Comparison of ENCODE assay signal across 12 cellular contexts in the genomic region with DNA sequence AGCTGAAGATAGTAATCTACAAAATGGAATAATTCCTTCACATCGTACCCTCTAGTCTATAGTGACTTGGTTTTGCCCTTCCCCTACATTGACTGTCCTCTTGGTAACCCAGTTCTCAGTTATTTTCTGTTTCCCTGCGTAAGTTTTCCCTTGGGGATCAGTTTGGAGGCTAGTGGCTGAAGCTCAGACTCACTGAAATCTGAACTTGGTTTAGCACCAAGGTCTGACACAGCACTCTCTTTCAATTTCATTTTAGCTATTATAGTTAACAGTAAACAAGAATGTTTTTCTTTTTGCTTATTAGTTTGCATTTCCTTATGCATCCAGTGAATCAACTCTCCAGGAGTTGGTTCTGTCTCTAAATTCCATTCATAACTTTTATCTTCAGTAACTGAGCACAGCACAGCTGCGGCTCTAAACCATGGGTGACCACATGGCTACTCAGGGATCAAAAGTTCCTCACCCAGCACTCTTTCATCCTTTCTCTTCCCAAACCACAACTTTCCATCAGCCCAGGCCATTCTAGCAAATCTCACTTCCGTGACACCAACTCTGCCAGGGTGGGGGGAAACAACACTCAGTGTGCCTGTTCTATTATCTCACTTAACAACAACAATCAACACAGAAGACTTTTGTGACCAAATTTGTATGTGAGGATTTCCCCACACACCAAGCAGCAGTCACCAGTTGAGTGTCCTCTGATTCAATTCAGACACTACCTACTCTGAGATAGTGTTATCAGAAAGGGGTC. TPM values are rescaled to one million over a fixed set of nuclear protein-coding genes. Genes with fewer than 3 reads are reported as not detected.
DNase-seq lines count a peak whose midpoint lies in the region; ATAC-seq and TF ChIP-seq lines count a peak whose summit lies in the region.
"Had no signal": no experiment of that assay in that cellular context is flagged by ENCODE, and none has a peak within 500 bp of the region (broad histone marks: within the 10 kb centered on the region; RNA-seq: fewer than 3 reads in every experiment).

No MANE protein-coding gene starts in this region.

- 69% methylated on average over 4 of the region's 4 CpGs for WGBS in mammary epithelial cell (ENCODE audit: low coverage, missing lambda C conversion rate)

- H3K79me2 ChIP-seq in KMS-11 (ENCODE audit: insufficient read depth, low read depth) (no peaks in the 10 kb centered on the region), mammary epithelial cell (ENCODE audit: insufficient read depth, low read length) (no peaks in the 10 kb centered on the region)

- no peaks in the 10 kb centered on the region for H4K20me1 ChIP-seq in KMS-11 (ENCODE audit: insufficient read depth)
- no peaks in the 10 kb centered on the region for H4K20me1 ChIP-seq in mammary epithelial cell (ENCODE audit: insufficient read depth, low read length)

- H3K9ac ChIP-seq in KMS-11, result no peak overlapping the region
- H3K9ac ChIP-seq in mammary epithelial cell (ENCODE audit: insufficient read depth, low read length), result no peak overlapping the region

- peaks cover 7 to 11% of the 10 kb centered on the region in 2 donors for H3K27me3 Mint-ChIP-seq in natural killer cell treated with Interleukin-12 subunit alpha and Interleukin-12 subunit beta and Interleukin-15 and Interleukin-18, amount 100 ng/mL, for 72 hours
- peaks cover 9 to 14% of the 10 kb centered on the region in 2 donors for H3K27me3 Mint-ChIP-seq in natural killer cell (ENCODE audit: low read depth in 2 of 2)

- H2AFZ ChIP-seq in KMS-11 (ENCODE audit: low read depth) (peak overlapping the region; percentile 31; the same call in 1 of the 2 replicates), mammary epithelial cell (ENCODE audit: low read depth, low read length) (no peak overlapping the region)

- no peaks in the 10 kb centered on the region for H3K27me3 ChIP-seq in KMS-11 (ENCODE audit: insufficient read depth, low read depth)
- H3K27me3 ChIP-seq in thoracic aorta (replicated peaks; ENCODE audit: insufficient read depth), result no peaks in the 10 kb centered on the region
- H3K27me3 ChIP-seq in mammary epithelial cell (ENCODE audit: insufficient read depth, low read length), result no peaks in the 10 kb centered on the region
- H3K27me3 ChIP-seq: ascending aorta had no signal

- H3K4me3 ChIP-seq in KMS-11 (IDR thresholded peaks at IDR 0.05; ENCODE audit: insufficient read depth, low read depth, low read length) (no peak overlapping the region), foreskin fibroblast (ENCODE audit: low read depth in 1 of 2, low read length in 2 of 2) (peak overlapping the region; percentile 6 to 31), thoracic aorta (peak overlapping the region; percentile 24), mammary epithelial cell (replicated peaks in 1 of 3; ENCODE audit: insufficient read depth in 1 of 3, low read depth in 2 of 3, low read length in 3 of 3) (no peak overlapping the region)
- H3K4me3 ChIP-seq: ascending aorta had no signal

- H3K4me3 Mint-ChIP-seq in natural killer cell treated with Interleukin-12 subunit alpha and Interleukin-12 subunit beta and Interleukin-15 and Interleukin-18, amount 100 ng/mL, for 72 hours, result peak overlapping the region; percentile 77
- no peak overlapping the region for H3K4me3 Mint-ChIP-seq in natural killer cell

- no peaks in the 10 kb centered on the region for H3K36me3 Mint-ChIP-seq in natural killer cell treated with Interleukin-12 subunit alpha and Interleukin-12 subunit beta and Interleukin-15 and Interleukin-18, amount 100 ng/mL, for 72 hours
- no peaks in the 10 kb centered on the region for H3K36me3 Mint-ChIP-seq in natural killer cell

- peaks cover 10 to 16% of the 10 kb centered on the region in 2 donors for H3K4me1 Mint-ChIP-seq in natural killer cell treated with Interleukin-12 subunit alpha and Interleukin-12 subunit beta and Interleukin-15 and Interleukin-18, amount 100 ng/mL, for 72 hours (ENCODE audit: low read depth in 2 of 2)
- no peaks in the 10 kb centered on the region for H3K4me1 Mint-ChIP-seq in natural killer cell

- CTCF ChIA-PET in mammary epithelial cell (lab: Charles Lee; ENCODE audit: low non-redundant PET), result no interaction called here

- DNase-seq in natural killer cell treated with Interleukin-12 subunit alpha and Interleukin-12 subunit beta and Interleukin-15 and Interleukin-18, amount 100 ng/mL, for 72 hours (ENCODE audit: low spot score), result no peak
- DNase-seq in natural killer cell, result no peak
- peak; percentile 54 to 75 for DNase-seq in foreskin fibroblast
- no peak for DNase-seq in thoracic aorta (ENCODE audit: low spot score)
- no peak for DNase-seq in mammary epithelial cell
- DNase-seq in RPMI8226, result no peak
- DNase-seq in GOT3 (lab: John Stamatoyannopoulos, UW), result no peak
- DNase-seq: Calu3; NCI-H1092; stimulated activated CD4-positive, alpha-beta T cell treated with anti-CD3 and anti-CD28 coated beads, Interleukin-4, amount 100 ng/mL, for 1 hour had no signal

- ATAC-seq in natural killer cell treated with Interleukin-12 subunit alpha and Interleukin-12 subunit beta and Interleukin-15 and Interleukin-18, amount 100 ng/mL, for 72 hours, result peak; percentile 57 to 78
- ATAC-seq in natural killer cell, result no peak
- ATAC-seq in thoracic aorta (ENCODE audit: insufficient number of reproducible peaks, low FRiP score, low read depth), result no peak

- peaks cover 14% of the 10 kb centered on the region for H3K4me1 ChIP-seq in KMS-11 (ENCODE audit: low read depth, poor library complexity, severe bottlenecking)
- H3K4me1 ChIP-seq in thoracic aorta (ENCODE audit: control insufficient read depth in 1 of 2, low read depth in 2 of 2), result peaks cover 0 to 5% of the 10 kb centered on the region in 2 donors
- H3K4me1 ChIP-seq in mammary epithelial cell (ENCODE audit: insufficient read depth, low read length), result no peaks in the 10 kb centered on the region
- H3K4me1 ChIP-seq: ascending aorta had no signal

- no peaks in the 10 kb centered on the region for H3K9me3 Mint-ChIP-seq in natural killer cell treated with Interleukin-12 subunit alpha and Interleukin-12 subunit beta and Interleukin-15 and Interleukin-18, amount 100 ng/mL, for 72 hours
- no peaks in the 10 kb centered on the region for H3K9me3 Mint-ChIP-seq in natural killer cell

- H3K27ac Mint-ChIP-seq in natural killer cell treated with Interleukin-12 subunit alpha and Interleukin-12 subunit beta and Interleukin-15 and Interleukin-18, amount 100 ng/mL, for 72 hours, result peak overlapping the region; percentile 14 to 74
- H3K27ac Mint-ChIP-seq in natural killer cell, result no peak overlapping the region

- dilution Hi-C loops in mammary epithelial cell (cut with HindIII; ENCODE audit: low sequenced_read_pairs), result no loop called here

- in situ Hi-C loops in mammary epithelial cell (cut with MboI; ENCODE audit: low sequenced_read_pairs in 2 of 2), result no loop called here

- H3K36me3 ChIP-seq in KMS-11 (ENCODE audit: insufficient read depth) (no peaks in the 10 kb centered on the region), thoracic aorta (no peaks in the 10 kb centered on the region), mammary epithelial cell (ENCODE audit: insufficient read depth, low read length) (no peaks in the 10 kb centered on the region)
- H3K36me3 ChIP-seq: ascending aorta had no signal

- intact Hi-C loops in natural killer cell (cut with micrococcal nuclease) (no loop called here), mammary epithelial cell (cut with micrococcal nuclease) (no loop called here)

- H3K4me2 ChIP-seq in KMS-11 (peak overlapping the region; percentile 58; the same call in 1 of the 2 replicates), mammary epithelial cell (ENCODE audit: insufficient read depth, low read depth, low read length) (no peak overlapping the region)

- TF ChIP-seq CTCF in natural killer cell (IDR thresholded peaks at IDR 0.05), result no peak
- TF ChIP-seq CTCF in KMS-11 (conservative IDR thresholded peaks at IDR 0.05; ENCODE audit: low read depth, low read length), result no peak
- no peak for TF ChIP-seq CTCF in foreskin fibroblast (IDR thresholded peaks at IDR 0.05; ENCODE audit: low read depth, low read length)
- no peak for TF ChIP-seq CTCF in thoracic aorta (IDR thresholded peaks at IDR 0.05)
- no peak for TF ChIP-seq CTCF in mammary epithelial cell (conservative IDR thresholded peaks at IDR 0.05 in 1 of 2, IDR thresholded peaks at IDR 0.05 in 1 of 2; ENCODE audit: extremely low read depth in 1 of 2, insufficient read depth in 1 of 2, low read depth in 1 of 2, low read length in 2 of 2)

- H3K27ac ChIP-seq in KMS-11, result no peak overlapping the region; the same call in 1 of the 2 replicates
- H3K27ac ChIP-seq in thoracic aorta, result no peak overlapping the region
- H3K27ac ChIP-seq in mammary epithelial cell (ENCODE audit: insufficient read depth, low read depth, low read length), result no peak overlapping the region
- H3K27ac ChIP-seq: ascending aorta had no signal

- H3K9me3 ChIP-seq in thoracic aorta, result no peaks in the 10 kb centered on the region
- H3K9me3 ChIP-seq in mammary epithelial cell (replicated peaks; ENCODE audit: insufficient read depth, low read length), result no peaks in the 10 kb centered on the region
- H3K9me3 ChIP-seq: ascending aorta had no signal

- no TSS peak for BruUV-seq in mammary epithelial cell (replicated peaks; lab: Mats Ljungman, UMichigan)

RNA-seq across cellular contexts. Expression of gene IFI6, which starts 17.6 kb away (rescaled TPM):
- 10 to 100 TPM; 42.8 to 45.4 TPM for total RNA-seq in natural killer cell treated with Interleukin-12 subunit alpha and Interleukin-12 subunit beta and Interleukin-15 and Interleukin-18, amount 100 ng/mL, for 72 hours
- total RNA-seq in natural killer cell (10 to 100 TPM; 26.7 to 36.0 (median 34.8) TPM), thoracic aorta (100 to 1,000 TPM in 1 of 2 donors, 10 to 100 TPM in 1; 96.9 to 188 TPM), mammary epithelial cell (10 to 100 TPM in 1 of 2 donors, 1 to 10 TPM in 1; 6.5 to 14.7 TPM)
- 3.4 TPM for polyA plus RNA-seq in mammary epithelial cell
- polyA minus RNA-seq in mammary epithelial cell, result not detected

RNA-seq across cellular contexts. Expression of gene FAM76A, which starts 36.2 kb away (rescaled TPM):
- total RNA-seq in natural killer cell treated with Interleukin-12 subunit alpha and Interleukin-12 subunit beta and Interleukin-15 and Interleukin-18, amount 100 ng/mL, for 72 hours, result 10 to 100 TPM in 1 of 2 donors, 1 to 10 TPM in 1; 9.4 to 11.4 TPM
- 10 to 100 TPM; 19.5 to 21.8 (median 19.6) TPM for total RNA-seq in natural killer cell
- 10 to 100 TPM; 18.0 to 19.0 TPM for total RNA-seq in thoracic aorta
- 10 to 100 TPM; 12.8 to 20.8 TPM for total RNA-seq in mammary epithelial cell
- polyA plus RNA-seq in mammary epithelial cell, result 5.7 TPM
- polyA minus RNA-seq in mammary epithelial cell, result 12.7 TPM

RNA-seq across cellular contexts. Expression of gene FGR, which starts 54.6 kb away (rescaled TPM):
- 10 to 100 TPM; 14.2 to 60.0 TPM for total RNA-seq in natural killer cell treated with Interleukin-12 subunit alpha and Interleukin-12 subunit beta and Interleukin-15 and Interleukin-18, amount 100 ng/mL, for 72 hours
- total RNA-seq in natural killer cell, result 100 to 1,000 TPM; 353 to 452 (median 362) TPM
- 10 to 100 TPM; 17.0 to 21.5 TPM for total RNA-seq in thoracic aorta
- total RNA-seq in mammary epithelial cell, result under 1 TPM; 0.50 to 0.56 TPM
- 0.06 TPM for polyA plus RNA-seq in mammary epithelial cell
- not detected for polyA minus RNA-seq in mammary epithelial cell
- total RNA-seq: Calu3 had no signal

Comparison
In these comparisons a context has a peak if more than half of its experiments do, and no peak if none do; other contexts are left out.
1. ATAC-seq: peak in natural killer cell treated with Interleukin-12 subunit alpha and Interleukin-12 subunit beta and Interleukin-15 and Interleukin-18, amount 100 ng/mL, for 72 hours (2 of 2); none in natural killer cell (0 of 3) and thoracic aorta (single experiment).
2. H3K27ac Mint-ChIP-seq: peak in natural killer cell treated with Interleukin-12 subunit alpha and Interleukin-12 subunit beta and Interleukin-15 and Interleukin-18, amount 100 ng/mL, for 72 hours (2 of 2); none in natural killer cell (0 of 2).
3. DNase-seq: peak in foreskin fibroblast (2 of 2); none in natural killer cell treated with Interleukin-12 subunit alpha and Interleukin-12 subunit beta and Interleukin-15 and Interleukin-18, amount 100 ng/mL, for 72 hours (single experiment), natural killer cell (single experiment), thoracic aorta (single experiment), mammary epithelial cell (single experiment), RPMI8226 (single experiment) and GOT3 (single experiment).
4. H3K4me3 ChIP-seq: peak in foreskin fibroblast (2 of 2) and thoracic aorta (single experiment); none in KMS-11 (single experiment) and mammary epithelial cell (0 of 3).
5. RNA of gene FGR, which starts 54.6 kb away (total RNA-seq): 353 to 452 TPM in natural killer cell, 14.2 to 60.0 TPM in natural killer cell treated with Interleukin-12 subunit alpha and Interleukin-12 subunit beta and Interleukin-15 and Interleukin-18, amount 100 ng/mL, for 72 hours and 17.0 to 21.5 TPM in thoracic aorta; 0.50 to 0.56 TPM in mammary epithelial cell; every median in the first group is over 4 times any median in the second.